ENCODE assay signal across 11 cellular contexts in the genomic region with DNA sequence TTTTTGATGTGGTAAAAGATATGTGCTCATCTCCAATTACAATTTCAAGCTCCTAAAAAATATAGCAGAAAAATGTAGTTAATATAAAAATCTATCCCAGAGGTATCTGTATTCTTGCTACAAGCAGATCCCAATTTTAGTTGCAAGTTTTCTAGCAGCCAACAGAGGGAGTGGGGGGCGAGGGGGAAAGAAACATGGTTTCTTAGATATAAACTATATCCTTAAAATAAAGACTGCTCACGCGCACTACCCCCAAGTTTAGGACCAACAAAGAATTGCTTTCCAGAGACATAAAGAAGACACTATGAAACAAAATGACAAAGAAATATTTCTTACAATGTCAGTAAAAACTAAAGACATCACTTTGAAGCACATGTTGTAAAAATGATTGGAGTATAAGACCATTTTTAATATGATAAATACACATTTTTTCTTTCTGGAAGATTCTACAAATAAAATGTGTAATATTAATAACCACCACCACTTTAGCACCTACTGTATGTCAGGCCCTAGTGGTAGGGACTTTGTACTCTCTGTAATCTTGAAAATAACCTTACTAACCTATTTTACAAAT. TPM values are rescaled to one million over a fixed set of nuclear protein-coding genes. Genes with fewer than 3 reads are reported as not detected.
DNase-seq lines count a peak whose midpoint lies in the region; ATAC-seq, FAIRE-seq and TF ChIP-seq lines count a peak whose summit lies in the region.
"Had no signal": no experiment of that assay in that cellular context is flagged by ENCODE, and none has a peak within 500 bp of the region (broad histone marks: within the 10 kb centered on the region; RNA-seq: fewer than 3 reads in every experiment).

No MANE protein-coding gene starts in this region.

- DNase-seq in SIG-M5 treated with dmso at 0.1 percent for 504 hours (lab: John Stamatoyannopoulos, UW; ENCODE audit: unreplicated experiment), result peak; percentile 9
- no peak for DNase-seq in SIG-M5 (lab: John Stamatoyannopoulos, UW)
- no peak for DNase-seq in astrocyte (ENCODE audit: low read depth)
- peak; percentile 27 for DNase-seq in myocyte (ENCODE audit: low read depth)
- no peak for DNase-seq in ascending aorta (ENCODE audit: low spot score in 2 of 2)
- no peak for DNase-seq in cardiac septum (ENCODE audit: low spot score)

- H3K4me3 Mint-ChIP-seq in astrocyte (ENCODE audit: unreplicated experiment), result no peak overlapping the region
- no peak overlapping the region for H3K4me3 Mint-ChIP-seq in activated T-helper 17 cell treated with anti-CD3 and anti-CD28 coated beads, Interleukin-2, amount 50 U/mL, for 72 hours
- H3K4me3 Mint-ChIP-seq: IgD-negative memory B cell, memory B cell had no signal

- peaks cover 9% of the 10 kb centered on the region for H3K4me1 Mint-ChIP-seq in astrocyte (ENCODE audit: low read depth, unreplicated experiment)
- H3K4me1 Mint-ChIP-seq in activated T-helper 17 cell treated with anti-CD3 and anti-CD28 coated beads, Interleukin-2, amount 50 U/mL, for 72 hours, result peaks cover 10% of the 10 kb centered on the region

- no peak overlapping the region for H3K9ac ChIP-seq in astrocyte (ENCODE audit: low read length)
- H3K9ac ChIP-seq: BLaER1 treated with 17β-estradiol and CSF1 and Interleukin-3, amounts not matched to agents 10 nM and 100 nM had no signal

- H3K9me3 ChIP-seq in astrocyte (ENCODE audit: insufficient read depth, low read depth, low read length) (no peaks in the 10 kb centered on the region), ascending aorta (no peaks in the 10 kb centered on the region)
- H3K9me3 ChIP-seq: BLaER1 treated with 17β-estradiol and CSF1 and Interleukin-3, amounts not matched to agents 10 nM and 100 nM had no signal

- H3K36me3 ChIP-seq in astrocyte (ENCODE audit: insufficient read depth, low read length) (peaks cover 32% of the 10 kb centered on the region), ascending aorta (peaks cover 11 to 27% of the 10 kb centered on the region in 2 donors)

- peaks cover 7% of the 10 kb centered on the region for H3K4me1 ChIP-seq in astrocyte (ENCODE audit: insufficient read depth, low read length)
- peaks cover 0 to 6% of the 10 kb centered on the region in 2 donors for H3K4me1 ChIP-seq in ascending aorta

- peaks cover 24% of the 10 kb centered on the region for H3K79me2 ChIP-seq in astrocyte (ENCODE audit: insufficient read depth, low read length)

- peak; percentile 25; the same call in 1 of the 2 replicates for TF ChIP-seq RAD21 in Ishikawa (IDR thresholded peaks at IDR 0.05; ENCODE audit: low read depth)

- H3K36me3 Mint-ChIP-seq in astrocyte (ENCODE audit: low read depth, unreplicated experiment), result peaks cover 2% of the 10 kb centered on the region
- peaks cover 99% of the 10 kb centered on the region for H3K36me3 Mint-ChIP-seq in activated T-helper 17 cell treated with anti-CD3 and anti-CD28 coated beads, Interleukin-2, amount 50 U/mL, for 72 hours (ENCODE audit: low read depth)

- H3K4me2 ChIP-seq in astrocyte (ENCODE audit: low read length), result no peak overlapping the region
- H3K4me2 ChIP-seq: BLaER1 treated with 17β-estradiol and CSF1 and Interleukin-3, amounts not matched to agents 10 nM and 100 nM had no signal

- no peak for ATAC-seq in activated T-helper 17 cell treated with anti-CD3 and anti-CD28 coated beads, Interleukin-2, amount 50 U/mL, for 72 hours (replicated peaks)

- H3K27ac ChIP-seq in astrocyte (ENCODE audit: low read depth, low read length) (no peak overlapping the region), ascending aorta (no peak overlapping the region)
- H3K27ac ChIP-seq: BLaER1 treated with 17β-estradiol and CSF1 and Interleukin-3, amounts not matched to agents 10 nM and 100 nM had no signal

- peak; percentile 31 for TF ChIP-seq CTCF in astrocyte (IDR thresholded peaks at IDR 0.05; ENCODE audit: insufficient read depth, low read depth, low read length)
- peak in 1 of 3 experiments; percentile 18 for TF ChIP-seq CTCF in ascending aorta (IDR thresholded peaks at IDR 0.05)

- H4K20me1 ChIP-seq in astrocyte (ENCODE audit: insufficient read depth, low read length), result no peaks in the 10 kb centered on the region
- H4K20me1 ChIP-seq: BLaER1 treated with 17β-estradiol and CSF1 and Interleukin-3, amounts not matched to agents 10 nM and 100 nM had no signal

- TF ChIP-seq EP300 in Ishikawa (IDR thresholded peaks at IDR 0.05; ENCODE audit: borderline replicate concordance), result no peak

- H3K27ac Mint-ChIP-seq in astrocyte (ENCODE audit: unreplicated experiment), result no peak overlapping the region
- H3K27ac Mint-ChIP-seq in activated T-helper 17 cell treated with anti-CD3 and anti-CD28 coated beads, Interleukin-2, amount 50 U/mL, for 72 hours, result no peak overlapping the region
- H3K27ac Mint-ChIP-seq: IgD-negative memory B cell, memory B cell had no signal

- H3K27me3 Mint-ChIP-seq in astrocyte (ENCODE audit: low read depth, unreplicated experiment), result no peaks in the 10 kb centered on the region
- no peaks in the 10 kb centered on the region for H3K27me3 Mint-ChIP-seq in activated T-helper 17 cell treated with anti-CD3 and anti-CD28 coated beads, Interleukin-2, amount 50 U/mL, for 72 hours
- H3K27me3 Mint-ChIP-seq: IgD-negative memory B cell, memory B cell had no signal

- H2AFZ ChIP-seq in astrocyte (ENCODE audit: low read depth, low read length), result no peak overlapping the region

- H3K9me3 Mint-ChIP-seq in astrocyte (ENCODE audit: unreplicated experiment), result no peaks in the 10 kb centered on the region
- H3K9me3 Mint-ChIP-seq in activated T-helper 17 cell treated with anti-CD3 and anti-CD28 coated beads, Interleukin-2, amount 50 U/mL, for 72 hours, result no peaks in the 10 kb centered on the region
- H3K9me3 Mint-ChIP-seq: IgD-negative memory B cell, memory B cell had no signal

- H3K27me3 ChIP-seq in astrocyte (ENCODE audit: insufficient read depth, low read length) (no peaks in the 10 kb centered on the region), ascending aorta (no peaks in the 10 kb centered on the region)
- H3K27me3 ChIP-seq: BLaER1 treated with 17β-estradiol and CSF1 and Interleukin-3, amounts not matched to agents 10 nM and 100 nM had no signal

- H3K4me3 ChIP-seq in astrocyte (ENCODE audit: insufficient read depth, low read depth, low read length) (no peak overlapping the region), ascending aorta (no peak overlapping the region)
- H3K4me3 ChIP-seq: BLaER1 treated with 17β-estradiol and CSF1 and Interleukin-3, amounts not matched to agents 10 nM and 100 nM had no signal

- no peak for FAIRE-seq in astrocyte (lab: Jason Lieb, UNC)

- intact Hi-C loops in ascending aorta (cut with DNase I), result no loop called here
- intact Hi-C loops in cardiac septum (cut with DNase I), result no loop called here

TF ChIP-seq in Ishikawa, 13 proteins besides CTCF, POLR2A, EP300 and RAD21:
- TF ChIP-seq MAX (IDR thresholded peaks at IDR 0.05) (no peak), YY1 (IDR thresholded peaks at IDR 0.05; ENCODE audit: low read depth) (no peak), TEAD4 (IDR thresholded peaks at IDR 0.05) (no peak)

RNA-seq across cellular contexts. Expression of gene MAGOHB, which starts 5.4 kb away (rescaled TPM):
- total RNA-seq in astrocyte (30.5 and 36.3 TPM in 2 replicates), myocyte (19.4 and 24.0 TPM in 2 replicates), ascending aorta (5.4 TPM), cardiac septum (11.7 TPM)
- 24.2 TPM for polyA plus RNA-seq in myocyte (2012)
- 10 to 100 TPM; 40.4 to 68.4 TPM for total RNA-seq in activated T-helper 17 cell treated with anti-CD3 and anti-CD28 coated beads, Interleukin-2, amount 50 U/mL, for 72 hours

Comparison
In these comparisons a context has a peak if more than half of its experiments do, and no peak if none do; other contexts are left out.
1. DNase-seq: peak in SIG-M5 treated with dmso at 0.1 percent for 504 hours (single experiment) and myocyte (single experiment); none in SIG-M5 (single experiment), astrocyte (single experiment), ascending aorta (0 of 2) and cardiac septum (single experiment).